Comparison of ENCODE assay signal across 8 cellular contexts in genomic region chr10:13001041-13001886, GRCh38. TPM values are rescaled to one million over a fixed set of nuclear protein-coding genes. Genes with fewer than 3 reads are reported as not detected.
DNase-seq lines count a peak whose midpoint lies in the region; ATAC-seq, FAIRE-seq and TF ChIP-seq lines count a peak whose summit lies in the region.

CCDC3 (minus strand) TSS chr10:13001713; CDS start chr10:13001570, 143 bp downstream.

- TF ChIP-seq CTCF in GM13976 (IDR thresholded peaks at IDR 0.05; ENCODE audit: borderline replicate concordance, control extremely low read depth, extremely low read depth, insufficient read depth, missing control alignments) (no peak), endothelial cell of umbilical vein (IDR thresholded peaks at IDR 0.05; ENCODE audit: extremely low read depth in 1 of 2, insufficient read depth in 1 of 2, low read depth in 1 of 2, low read length in 2 of 2) (no peak), nephron progenitor cell (IDR thresholded peaks at IDR 0.05) (no peak)

- intact Hi-C loops in endothelial cell of umbilical vein (cut with micrococcal nuclease), result no loop called here

- H3K9me1 ChIP-seq in endothelial cell of umbilical vein (replicated peaks; ENCODE audit: control insufficient read depth, extremely low read depth, insufficient read depth, low read length), result no peaks in the 10 kb centered on the region

- dilution Hi-C loops in endothelial cell of umbilical vein (cut with MboI; ENCODE audit: extremely low pct_ligation_motif_present, low sequenced_read_pairs), result no loop called here

- no peak within 1 kb of the TSS for H2AFZ ChIP-seq in endothelial cell of umbilical vein (ENCODE audit: low read depth, low read length)

- peaks cover 5% of the 10 kb centered on the region for H3K36me3 ChIP-seq in NT2/D1 (ENCODE audit: insufficient read depth, insufficient read length, low read length)
- H3K36me3 ChIP-seq in endothelial cell of umbilical vein (ENCODE audit: control insufficient read depth in 2 of 2, extremely low read depth in 1 of 2, insufficient read depth in 2 of 2, low read length in 2 of 2), result no peaks in the 10 kb centered on the region

- H3K4me1 Mint-ChIP-seq in nephron progenitor cell, result peaks cover 16% of the 10 kb centered on the region
- H3K4me1 Mint-ChIP-seq in immature natural killer cell, result no peaks in the 10 kb centered on the region

- in situ Hi-C loops in GM13976 (cut with MboI; ENCODE audit: low sequenced_read_pairs, unreplicated experiment), result no loop called here

- H3K4me2 ChIP-seq in endothelial cell of umbilical vein (ENCODE audit: insufficient read depth, low read length), result peak within 1 kb of the TSS; percentile 49

- TF ChIP-seq POLR2A in endothelial cell of umbilical vein (IDR thresholded peaks at IDR 0.05; ENCODE audit: low read depth, low read length), result no peak

- BruUV-seq in endothelial cell of umbilical vein (replicated peaks; lab: Mats Ljungman, UMichigan), result no TSS peak

- no peaks in the 10 kb centered on the region for H3K79me2 ChIP-seq in endothelial cell of umbilical vein (ENCODE audit: control insufficient read depth, insufficient read depth, low read length)

- CTCF ChIA-PET in endothelial cell of umbilical vein (lab: Charles Lee), result interaction anchor here (1.7 kb wide), 1 partner anchor 219 kb away, joined by 3 read pairs; no protein-coding TSS in a partner anchor

- H3K27me3 ChIP-seq in NT2/D1 (ENCODE audit: insufficient read depth, insufficient read length), result peaks cover 26% of the 10 kb centered on the region
- peaks cover 18 to 19% of the 10 kb centered on the region in 2 experiments for H3K27me3 ChIP-seq in endothelial cell of umbilical vein (ENCODE audit: control insufficient read depth in 2 of 2, insufficient read depth in 2 of 2, low read length in 2 of 2)

- no peak for ATAC-seq in GM18498 (IDR thresholded peaks at IDR 0.05; ENCODE audit: unreplicated experiment)

- H3K4me1 ChIP-seq in NT2/D1 (ENCODE audit: insufficient read depth, insufficient read length), result peaks cover 2% of the 10 kb centered on the region
- no peaks in the 10 kb centered on the region for H3K4me1 ChIP-seq in endothelial cell of umbilical vein (ENCODE audit: control insufficient read depth, extremely low read depth, insufficient read depth, low read length)

- no peak within 1 kb of the TSS for H3K27ac ChIP-seq in endothelial cell of umbilical vein (ENCODE audit: insufficient read depth, low read depth, low read length)

- DNase-seq in GM13976 (ENCODE audit: low spot score), result peak; percentile 48
- no peak for DNase-seq in NT2/D1 (ENCODE audit: low read depth, low spot score)
- no peak for DNase-seq in endothelial cell of umbilical vein (ENCODE audit: low read depth, low spot score)
- DNase-seq in nephron progenitor cell, result peak; percentile 68
- DNase-seq in NOMO-1 treated with dmso at 0.1 percent for 144 hours (lab: John Stamatoyannopoulos, UW; ENCODE audit: unreplicated experiment), result no peak
- DNase-seq in stimulated activated naive CD4-positive, alpha-beta T cell (lab: John Stamatoyannopoulos, UW), result no peak
- DNase-seq in immature natural killer cell, result no peak

- H3K4me3 Mint-ChIP-seq in nephron progenitor cell (peak within 1 kb of the TSS; percentile 86), immature natural killer cell (peak within 1 kb of the TSS in 2 of 5 donors; percentile 18 to 40)

- peaks cover 17% of the 10 kb centered on the region for H3K9me3 Mint-ChIP-seq in nephron progenitor cell
- H3K9me3 Mint-ChIP-seq in immature natural killer cell, result peaks cover 0 to 2% (median 0%) of the 10 kb centered on the region in 6 donors

- no peaks in the 10 kb centered on the region for H4K20me1 ChIP-seq in endothelial cell of umbilical vein (replicated peaks; ENCODE audit: control insufficient read depth, extremely low read depth, insufficient read depth, low read length)

- H3K27ac Mint-ChIP-seq in nephron progenitor cell, result no peak within 1 kb of the TSS
- no peak within 1 kb of the TSS for H3K27ac Mint-ChIP-seq in immature natural killer cell

- peaks cover 45% of the 10 kb centered on the region for H3K27me3 Mint-ChIP-seq in nephron progenitor cell (ENCODE audit: low read depth, poor library complexity)
- peaks cover 3 to 27% (median 11%) of the 10 kb centered on the region in 3 donors for H3K27me3 Mint-ChIP-seq in immature natural killer cell (ENCODE audit: low read depth in 3 of 3)

- no peak for FAIRE-seq in endothelial cell of umbilical vein (lab: Jason Lieb, UNC)

- POLR2A ChIA-PET in endothelial cell of umbilical vein (lab: Charles Lee), result no interaction called here

- peak within 1 kb of the TSS; percentile 56 for H3K9ac ChIP-seq in NT2/D1 (ENCODE audit: insufficient read length, low read depth)
- H3K9ac ChIP-seq in endothelial cell of umbilical vein (replicated peaks; ENCODE audit: extremely low read depth, insufficient read depth, low read length), result no peak within 1 kb of the TSS

- H3K36me3 Mint-ChIP-seq in nephron progenitor cell (ENCODE audit: low read depth) (peaks cover 15% of the 10 kb centered on the region), immature natural killer cell (no peaks in the 10 kb centered on the region)

- no peaks in the 10 kb centered on the region for H3K9me3 ChIP-seq in NT2/D1 (ENCODE audit: insufficient read depth, low read length)
- H3K9me3 ChIP-seq in endothelial cell of umbilical vein (replicated peaks; ENCODE audit: control insufficient read depth, insufficient read depth, low read length), result no peaks in the 10 kb centered on the region

- peak within 1 kb of the TSS; percentile 55 for H3K4me3 ChIP-seq in NT2/D1 (ENCODE audit: insufficient read length, low read depth)
- peak within 1 kb of the TSS in 1 of 3 experiments; percentile 19 for H3K4me3 ChIP-seq in endothelial cell of umbilical vein (replicated peaks in 1 of 3; ENCODE audit: insufficient read depth in 1 of 3, low read depth in 1 of 3, low read length in 3 of 3)

TF ChIP-seq in endothelial cell of umbilical vein, 7 proteins besides CTCF, POLR2A, EP300 and RAD21:
- peak; percentile 36 for TF ChIP-seq EZH2 (IDR thresholded peaks at IDR 0.05; ENCODE audit: borderline replicate concordance, low read depth, low read length, severe bottlenecking)
- TF ChIP-seq MYC (IDR thresholded peaks at IDR 0.05; ENCODE audit: low read depth, low read length), result no peak

RNA-seq across cellular contexts. Expression of gene CCDC3, which starts in this region (rescaled TPM):
- total RNA-seq in endothelial cell of umbilical vein, result 1.2 and 1.4 TPM in 2 replicates
- polyA plus RNA-seq in endothelial cell of umbilical vein (0.90 and 1.2 TPM in 2 replicates), immature natural killer cell (not detected)
- 0.78 and 1.2 TPM in 2 replicates for polyA plus RNA-seq in endothelial cell of umbilical vein (2011; cell fraction: cytosol; rRNA removed)
- polyA plus RNA-seq in endothelial cell of umbilical vein (2011; cell fraction: nucleus; rRNA removed), result 0.13 and 0.47 TPM in 2 replicates
- 0.05 TPM in 2 replicates for polyA plus RNA-seq in endothelial cell of umbilical vein (2012)
- 0.24 and 0.85 TPM in 2 replicates for polyA minus RNA-seq in endothelial cell of umbilical vein
- polyA minus RNA-seq in endothelial cell of umbilical vein (2011; cell fraction: cytosol; rRNA and poly(A)+ RNA removed), result not detected
- polyA minus RNA-seq in endothelial cell of umbilical vein (2011; cell fraction: nucleus; rRNA and poly(A)+ RNA removed), result 0.29 TPM in 1 of 2 replicates, not detected in the other

Comparison
In these comparisons a context has a peak if more than half of its experiments do, and no peak if none do; other contexts are left out.
1. DNase-seq: peak in GM13976 (single experiment) and nephron progenitor cell (single experiment); none in NT2/D1 (single experiment), endothelial cell of umbilical vein (single experiment), NOMO-1 treated with dmso at 0.1 percent for 144 hours (single experiment), stimulated activated naive CD4-positive, alpha-beta T cell (0 of 6) and immature natural killer cell (0 of 3).